ENCODE assay signal across 17 cellular contexts in the genomic region with DNA sequence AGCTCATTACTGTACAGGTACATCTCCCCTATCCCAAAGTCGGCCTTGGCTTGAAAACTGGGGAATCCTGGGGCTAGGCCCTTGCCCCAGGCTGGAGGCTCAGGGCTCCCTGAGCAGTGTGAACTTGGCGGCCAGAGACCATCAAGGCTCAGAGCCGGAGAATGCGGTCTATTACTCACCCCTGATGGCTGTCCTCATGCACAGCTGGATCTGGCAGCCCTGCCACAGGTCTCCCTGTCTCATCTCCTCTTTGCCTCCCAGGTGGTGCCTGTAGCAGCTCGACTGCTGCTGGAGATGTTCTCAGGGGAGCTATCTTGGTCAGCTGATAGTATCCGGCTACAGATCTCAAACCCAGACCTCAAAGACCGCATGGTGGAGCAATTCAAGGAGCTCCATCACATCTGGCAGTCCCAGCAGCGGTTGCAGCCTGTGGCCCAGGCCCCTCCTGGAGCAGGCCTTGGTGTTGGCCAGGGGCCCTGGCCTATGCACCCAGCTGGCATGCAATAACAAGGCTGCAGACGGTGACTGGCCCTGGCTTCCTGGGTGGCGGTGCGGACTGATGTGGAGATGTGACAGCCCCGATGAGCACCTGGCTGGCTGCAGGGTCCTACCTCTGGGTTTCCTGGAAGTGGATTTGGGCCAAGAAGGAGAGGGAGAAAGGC. TPM values are rescaled to one million over a fixed set of nuclear protein-coding genes. Genes with fewer than 3 reads are reported as not detected.
A peak's percentile ranks its signal among the peaks of the same experiment; 100 is the strongest.
DNase-seq lines count a peak whose midpoint lies in the region; ATAC-seq and TF ChIP-seq lines count a peak whose summit lies in the region.
"Had no signal": no experiment of that assay in that cellular context is flagged by ENCODE, and none has a peak within 500 bp of the region (broad histone marks: within the 10 kb centered on the region; RNA-seq: fewer than 3 reads in every experiment).

No MANE protein-coding gene starts in this region.

- DNase-seq in activated naive CD8-positive, alpha-beta T cell treated with anti-CD3 and anti-CD28 coated beads, Interleukin-2, amount 50 U/mL, for 24 hours = no peak
- DNase-seq in activated naive CD8-positive, alpha-beta T cell treated with anti-CD3 and anti-CD28 coated beads for 36 hours = no peak
- no peak for DNase-seq in PC-3
- peak; percentile 5 for DNase-seq in fibroblast of the aortic adventitia (ENCODE audit: low read depth)
- DNase-seq in stimulated activated naive CD8-positive, alpha-beta T cell treated with anti-CD3 and anti-CD28 coated beads, Interleukin-15, amount 100 ng/mL, for 72 hours = no peak
- DNase-seq in chondrocyte (ENCODE audit: low spot score) = no peak
- DNase-seq in C1 segment of cervical spinal cord (lab: John Stamatoyannopoulos, UW) = no peak
- DNase-seq in thyroid gland = no peak
- DNase-seq: activated CD4-positive, alpha-beta T cell treated with anti-CD3 and anti-CD28 coated beads for 48 hours; activated T-cell treated with anti-CD3 and anti-CD28 coated beads, Interleukin-2, amount 50 U/mL, for 4 hours; Calu3; cortex of kidney; lower lobe of right lung; NCI-H1417 treated with DMSO at 0.1 percent for 48 hours had no signal

- POLR2A ChIA-PET in PC-3 (lab: Charles Lee; ENCODE audit: unreplicated experiment) = no interaction called here

- H3K4me1 ChIP-seq in PC-3 (ENCODE audit: insufficient read depth, low read length) (no peaks in the 10 kb centered on the region), thyroid gland (no peaks in the 10 kb centered on the region)
- H3K4me1 ChIP-seq: esophagus muscularis mucosa had no signal

- H3K36me3 ChIP-seq in PC-3 (ENCODE audit: low read depth, low read length) (peaks cover 6% of the 10 kb centered on the region; the same call in 1 of the 2 replicates), thyroid gland (peaks cover 0 to 4% of the 10 kb centered on the region in 2 donors)

- no peak overlapping the region for H3K4me3 Mint-ChIP-seq in activated naive CD8-positive, alpha-beta T cell treated with anti-CD3 and anti-CD28 coated beads, Interleukin-2, amount 50 U/mL, for 24 hours
- no peak overlapping the region for H3K4me3 Mint-ChIP-seq in activated naive CD8-positive, alpha-beta T cell treated with anti-CD3 and anti-CD28 coated beads for 36 hours
- no peak overlapping the region for H3K4me3 Mint-ChIP-seq in stimulated activated naive CD8-positive, alpha-beta T cell treated with anti-CD3 and anti-CD28 coated beads, Interleukin-15, amount 100 ng/mL, for 72 hours
- no peak overlapping the region for H3K4me3 Mint-ChIP-seq in chondrocyte (ENCODE audit: unreplicated experiment)
- H3K4me3 Mint-ChIP-seq: activated T-cell treated with anti-CD3 and anti-CD28 coated beads, Interleukin-2, amount 50 U/mL, for 4 hours; nephron had no signal

- H3K79me2 ChIP-seq in PC-3 (ENCODE audit: low read length) = no peaks in the 10 kb centered on the region

- peaks cover 17% of the 10 kb centered on the region for H3K36me3 Mint-ChIP-seq in activated naive CD8-positive, alpha-beta T cell treated with anti-CD3 and anti-CD28 coated beads, Interleukin-2, amount 50 U/mL, for 24 hours (ENCODE audit: low read depth)
- peaks cover 5% of the 10 kb centered on the region for H3K36me3 Mint-ChIP-seq in activated naive CD8-positive, alpha-beta T cell treated with anti-CD3 and anti-CD28 coated beads for 36 hours
- H3K36me3 Mint-ChIP-seq in chondrocyte (ENCODE audit: low read depth) = peaks cover 3% of the 10 kb centered on the region

- H3K27me3 ChIP-seq in PC-3 (ENCODE audit: low read length) (no peaks in the 10 kb centered on the region), thyroid gland (no peaks in the 10 kb centered on the region)

- H4K20me1 ChIP-seq in PC-3 (ENCODE audit: low read length) = no peaks in the 10 kb centered on the region

- TF ChIP-seq POLR2A in thyroid gland (IDR thresholded peaks at IDR 0.05) = no peak

- H2AFZ ChIP-seq in PC-3 (ENCODE audit: low read length) = no peak overlapping the region

- no peaks in the 10 kb centered on the region for H3K9me2 ChIP-seq in PC-3 (replicated peaks; ENCODE audit: low read length)

- H3K4me3 ChIP-seq in PC-3 (ENCODE audit: low read length) (no peak overlapping the region), fibroblast of the aortic adventitia (ENCODE audit: low read depth, low read length) (no peak overlapping the region), thyroid gland (replicated peaks in 1 of 3) (no peak overlapping the region)
- H3K4me3 ChIP-seq: esophagus muscularis mucosa, lower lobe of right lung, skin epidermis had no signal

- no peak overlapping the region for H3K9ac ChIP-seq in PC-3 (ENCODE audit: low read length)

- no peak for TF ChIP-seq CTCF in PC-3 (conservative IDR thresholded peaks at IDR 0.05; ENCODE audit: low read depth, low read length)
- no peak for TF ChIP-seq CTCF in fibroblast of the aortic adventitia (IDR thresholded peaks at IDR 0.05; ENCODE audit: insufficient read depth, low read length)
- TF ChIP-seq CTCF in chondrocyte (IDR thresholded peaks at IDR 0.05) = no peak
- no peak for TF ChIP-seq CTCF in thyroid gland (IDR thresholded peaks at IDR 0.05)

- ATAC-seq in activated naive CD8-positive, alpha-beta T cell treated with anti-CD3 and anti-CD28 coated beads, Interleukin-2, amount 50 U/mL, for 24 hours = peak; percentile 7
- ATAC-seq in PC-3 = peak; percentile 14; the same call in 1 of the 2 replicates
- peak; percentile 15 for ATAC-seq in stimulated activated naive CD8-positive, alpha-beta T cell treated with anti-CD3 and anti-CD28 coated beads, Interleukin-15, amount 100 ng/mL, for 72 hours
- ATAC-seq: activated T-cell treated with anti-CD3 and anti-CD28 coated beads, Interleukin-2, amount 50 U/mL, for 4 hours had no signal

- BruUV-seq in PC-3 (replicated peaks; lab: Mats Ljungman, UMichigan) = no TSS peak

- H3K9me3 Mint-ChIP-seq in activated naive CD8-positive, alpha-beta T cell treated with anti-CD3 and anti-CD28 coated beads, Interleukin-2, amount 50 U/mL, for 24 hours = no peaks in the 10 kb centered on the region
- no peaks in the 10 kb centered on the region for H3K9me3 Mint-ChIP-seq in activated naive CD8-positive, alpha-beta T cell treated with anti-CD3 and anti-CD28 coated beads for 36 hours
- no peaks in the 10 kb centered on the region for H3K9me3 Mint-ChIP-seq in stimulated activated naive CD8-positive, alpha-beta T cell treated with anti-CD3 and anti-CD28 coated beads, Interleukin-15, amount 100 ng/mL, for 72 hours
- H3K9me3 Mint-ChIP-seq in chondrocyte (ENCODE audit: low read depth) = no peaks in the 10 kb centered on the region
- H3K9me3 Mint-ChIP-seq: activated T-cell treated with anti-CD3 and anti-CD28 coated beads, Interleukin-2, amount 50 U/mL, for 4 hours; nephron had no signal

- 91 to 97% methylated on average over 6 to 11 of the region's 12 CpGs for WGBS in thyroid gland, 2 donors

- H3K27me3 Mint-ChIP-seq in activated naive CD8-positive, alpha-beta T cell treated with anti-CD3 and anti-CD28 coated beads, Interleukin-2, amount 50 U/mL, for 24 hours = no peaks in the 10 kb centered on the region
- H3K27me3 Mint-ChIP-seq in activated naive CD8-positive, alpha-beta T cell treated with anti-CD3 and anti-CD28 coated beads for 36 hours = no peaks in the 10 kb centered on the region
- H3K27me3 Mint-ChIP-seq in stimulated activated naive CD8-positive, alpha-beta T cell treated with anti-CD3 and anti-CD28 coated beads, Interleukin-15, amount 100 ng/mL, for 72 hours = no peaks in the 10 kb centered on the region
- H3K27me3 Mint-ChIP-seq in chondrocyte (ENCODE audit: low read depth) = peaks cover 2% of the 10 kb centered on the region

- H3K4me2 ChIP-seq in PC-3 (ENCODE audit: low read length) = no peak overlapping the region

- H3K9me3 ChIP-seq in PC-3 (ENCODE audit: low read length) (no peaks in the 10 kb centered on the region), thyroid gland (no peaks in the 10 kb centered on the region)
- H3K9me3 ChIP-seq: esophagus muscularis mucosa, lower lobe of right lung had no signal

- intact Hi-C loops in PC-3 (cut with micrococcal nuclease) (no loop called here), thyroid gland (cut with DNase I) (no loop called here)

- H3F3A ChIP-seq in PC-3 (ENCODE audit: low read length, unreplicated experiment) = no peaks in the 10 kb centered on the region

- CTCF ChIA-PET in PC-3 (lab: Charles Lee) = no interaction called here

- no peaks in the 10 kb centered on the region for H3K4me1 Mint-ChIP-seq in activated naive CD8-positive, alpha-beta T cell treated with anti-CD3 and anti-CD28 coated beads, Interleukin-2, amount 50 U/mL, for 24 hours
- H3K4me1 Mint-ChIP-seq in activated naive CD8-positive, alpha-beta T cell treated with anti-CD3 and anti-CD28 coated beads for 36 hours = no peaks in the 10 kb centered on the region
- no peaks in the 10 kb centered on the region for H3K4me1 Mint-ChIP-seq in stimulated activated naive CD8-positive, alpha-beta T cell treated with anti-CD3 and anti-CD28 coated beads, Interleukin-15, amount 100 ng/mL, for 72 hours
- no peaks in the 10 kb centered on the region for H3K4me1 Mint-ChIP-seq in chondrocyte (ENCODE audit: low read depth)
- H3K4me1 Mint-ChIP-seq: nephron had no signal

- H3K27ac Mint-ChIP-seq in activated naive CD8-positive, alpha-beta T cell treated with anti-CD3 and anti-CD28 coated beads, Interleukin-2, amount 50 U/mL, for 24 hours = peak overlapping the region; percentile 50
- no peak overlapping the region for H3K27ac Mint-ChIP-seq in activated naive CD8-positive, alpha-beta T cell treated with anti-CD3 and anti-CD28 coated beads for 36 hours
- H3K27ac Mint-ChIP-seq in stimulated activated naive CD8-positive, alpha-beta T cell treated with anti-CD3 and anti-CD28 coated beads, Interleukin-15, amount 100 ng/mL, for 72 hours = peak overlapping the region in 1 of 2 donors; percentile 91
- no peak overlapping the region for H3K27ac Mint-ChIP-seq in chondrocyte (ENCODE audit: unreplicated experiment)
- H3K27ac Mint-ChIP-seq: nephron had no signal

- H3K27ac ChIP-seq in PC-3 (ENCODE audit: low read length) = no peak overlapping the region
- no peak overlapping the region for H3K27ac ChIP-seq in thyroid gland
- H3K27ac ChIP-seq: esophagus muscularis mucosa, lower lobe of right lung had no signal

RNA-seq across cellular contexts. Expression of a gene that starts 10.7 kb away (rescaled TPM):
- total RNA-seq in activated naive CD8-positive, alpha-beta T cell treated with anti-CD3 and anti-CD28 coated beads for 36 hours = 1 to 10 TPM; 3.8 to 4.0 TPM
- total RNA-seq in PC-3 (2014; rRNA removed) = 12.2 and 15.3 TPM in 2 replicates
- not detected in 2 replicates for total RNA-seq in fibroblast of the aortic adventitia (ENCODE audit: low replicate concordance)
- 0.26 to 0.53 TPM (median 0.37 TPM) in 3 replicates for total RNA-seq in chondrocyte
- total RNA-seq in thyroid gland = 1 to 10 TPM; 3.7 to 6.0 (median 4.9) TPM

RNA-seq across cellular contexts. Expression of a gene that starts 37.9 kb away (rescaled TPM):
- under 1 TPM; 0.10 to 0.14 TPM for total RNA-seq in activated naive CD8-positive, alpha-beta T cell treated with anti-CD3 and anti-CD28 coated beads for 36 hours
- total RNA-seq in PC-3 (2014; rRNA removed) = 3.2 and 3.4 TPM in 2 replicates
- total RNA-seq in fibroblast of the aortic adventitia (ENCODE audit: low replicate concordance) = 0.09 and 1.6 TPM in 2 replicates
- 1.3 to 1.5 TPM in 2 of 3 replicates, not detected in the other for total RNA-seq in chondrocyte
- under 1 TPM; 0.27 to 0.93 (median 0.61) TPM for total RNA-seq in thyroid gland
